In the genomic region with DNA sequence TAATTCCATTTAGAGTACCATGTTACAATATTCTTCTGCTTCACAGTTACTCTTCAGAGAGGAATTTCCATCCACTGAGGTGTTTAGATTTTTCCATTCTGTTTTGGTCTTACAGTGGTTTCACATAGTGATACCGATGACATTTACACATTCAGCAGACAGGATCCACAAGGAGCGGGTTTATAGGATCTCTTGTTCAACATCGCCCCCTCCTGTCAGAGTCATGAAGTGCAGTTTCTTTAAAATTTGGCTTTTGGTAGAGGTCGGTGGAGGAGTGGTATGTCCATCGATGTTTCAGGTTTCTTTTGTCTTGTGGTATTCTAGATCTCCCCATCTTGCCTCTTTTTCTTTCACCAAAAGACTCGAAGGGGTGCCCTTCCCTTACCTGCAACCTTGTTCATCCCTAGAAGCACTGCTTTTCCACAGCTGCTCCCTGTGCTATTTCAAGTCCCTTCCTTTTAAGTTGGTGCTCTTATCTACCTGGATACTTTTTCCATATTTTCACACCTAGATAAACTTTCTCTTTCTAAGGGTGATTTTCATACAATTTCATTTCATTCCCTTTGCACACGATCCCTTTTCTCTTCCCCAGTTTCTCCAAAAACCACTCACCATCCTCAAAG, we compare ENCODE assay signal across 7 cellular contexts.
DNase-seq lines count a peak whose midpoint lies in the region; TF ChIP-seq lines count a peak whose summit lies in the region.

No MANE protein-coding gene starts in this region.

- 48% methylated on average over 7 of the region's 7 CpGs for WGBS in hepatocyte (ENCODE audit: low lambda C conversion rate, missing lambda C conversion rate)
- 42 to 59% methylated on average over 7 of the region's 7 CpGs for WGBS in sigmoid colon, 2 donors
- WGBS in lower leg skin, 2 donors, result 48 to 53% methylated on average over 7 of the region's 7 CpGs

- TF ChIP-seq EP300 in sigmoid colon (IDR thresholded peaks at IDR 0.05), result no peak

- H3K4me3 ChIP-seq in OCI-LY7 (ENCODE audit: low read depth, low read length, poor library complexity, severe bottlenecking), result no peak overlapping the region
- H3K4me3 ChIP-seq in astrocyte of the cerebellum (ENCODE audit: low read depth, low read length), result no peak overlapping the region
- H3K4me3 ChIP-seq in hepatocyte, result no peak overlapping the region
- no peak overlapping the region for H3K4me3 ChIP-seq in sigmoid colon
- no peak overlapping the region for H3K4me3 ChIP-seq in lower leg skin (ENCODE audit: low read depth, poor library complexity, severe bottlenecking)

- no peaks in the 10 kb centered on the region for H3K9me3 ChIP-seq in OCI-LY7 (ENCODE audit: low read length)
- H3K9me3 ChIP-seq in hepatocyte (ENCODE audit: low read depth), result no peaks in the 10 kb centered on the region
- no peaks in the 10 kb centered on the region for H3K9me3 ChIP-seq in sigmoid colon

- POLR2A ChIA-PET in OCI-LY7 (lab: Charles Lee), result interaction anchor here (0.6 to 1.0 kb wide), 3 partner anchors 128 to 554 kb away, joined by 3 to 4 read pairs (median 3); no protein-coding TSS in a partner anchor

- no peaks in the 10 kb centered on the region for H3K79me2 ChIP-seq in OCI-LY7 (ENCODE audit: insufficient read depth, low read depth, low read length)
- H3K79me2 ChIP-seq in hepatocyte, result no peaks in the 10 kb centered on the region

- no peaks in the 10 kb centered on the region for H4K20me1 ChIP-seq in OCI-LY7 (ENCODE audit: insufficient read depth, low read length)
- H4K20me1 ChIP-seq in hepatocyte (ENCODE audit: insufficient read depth, poor library complexity, severe bottlenecking), result no peaks in the 10 kb centered on the region

- H3K27me3 ChIP-seq in hepatocyte (no peaks in the 10 kb centered on the region), sigmoid colon (no peaks in the 10 kb centered on the region)

- H3K4me2 ChIP-seq in OCI-LY7 (ENCODE audit: low read length), result no peak overlapping the region
- no peak overlapping the region for H3K4me2 ChIP-seq in hepatocyte

- TF ChIP-seq CTCF in OCI-LY7 (conservative IDR thresholded peaks at IDR 0.05; ENCODE audit: low read length), result peak; percentile 96
- TF ChIP-seq CTCF in astrocyte of the cerebellum (IDR thresholded peaks at IDR 0.05; ENCODE audit: low read depth, low read length, missing control alignments), result peak; percentile 76
- peak; percentile 75 for TF ChIP-seq CTCF in hepatocyte (IDR thresholded peaks at IDR 0.05; ENCODE audit: poor library complexity)
- peak; percentile 69 to 82 (median 77) for TF ChIP-seq CTCF in sigmoid colon (IDR thresholded peaks at IDR 0.05)
- no peak for TF ChIP-seq CTCF in lower leg skin (IDR thresholded peaks at IDR 0.05)

- intact Hi-C loops in OCI-LY7 (cut with micrococcal nuclease; ENCODE audit: unreplicated experiment), result loop anchor here (2.0 kb wide), 2 partner anchors 217 to 555 kb away; no protein-coding TSS in a partner anchor
- intact Hi-C loops in sigmoid colon (cut with DNase I), result loop anchor here (1.0 to 5.0 kb wide), 2 partner anchors 21 to 554 kb away; no protein-coding TSS in a partner anchor
- intact Hi-C loops in lower leg skin (cut with DNase I; ENCODE audit: low total_unique reads), result no loop called here

- CTCF ChIA-PET in OCI-LY7 (lab: Charles Lee; ENCODE audit: unreplicated experiment), result interaction anchor here (1.1 kb wide), 1 partner anchor 554 kb away, joined by 3 read pairs; no protein-coding TSS in a partner anchor

- in situ Hi-C loops in astrocyte of the cerebellum (cut with HindIII; ENCODE audit: low sequenced_read_pairs), result no loop called here

- H3K27ac ChIP-seq in OCI-LY7 (ENCODE audit: low read depth, low read length, poor library complexity, severe bottlenecking) (no peak overlapping the region), hepatocyte (no peak overlapping the region), sigmoid colon (peak overlapping the region in 2 of 4 donors; percentile 25 to 39)

- DNase-seq in Daoy (ENCODE audit: low read depth) (peak; percentile 71), HuH-7.5 (ENCODE audit: low spot score) (peak; percentile 68), OCI-LY7 (ENCODE audit: low spot score) (peak; percentile 64), astrocyte of the cerebellum (ENCODE audit: low read depth) (peak; percentile 70), hepatocyte (ENCODE audit: low spot score) (peak; percentile 65), sigmoid colon (no peak), lower leg skin (ENCODE audit: low spot score in 2 of 2) (no peak)

- H2AFZ ChIP-seq in OCI-LY7 (ENCODE audit: low read length), result no peak overlapping the region
- no peak overlapping the region for H2AFZ ChIP-seq in hepatocyte

- TF ChIP-seq POLR2A in sigmoid colon (IDR thresholded peaks at IDR 0.05) (no peak), lower leg skin (IDR thresholded peaks at IDR 0.05) (no peak)

- H3K4me1 ChIP-seq in OCI-LY7 (ENCODE audit: insufficient read depth, low read length, poor library complexity, severe bottlenecking), result no peaks in the 10 kb centered on the region
- H3K4me1 ChIP-seq in hepatocyte (ENCODE audit: insufficient read depth), result no peaks in the 10 kb centered on the region
- H3K4me1 ChIP-seq in sigmoid colon, result peaks cover 0 to 25% (median 13%) of the 10 kb centered on the region in 4 donors

- H3K9me2 ChIP-seq in OCI-LY7 (ENCODE audit: insufficient read depth, low read length), result no peaks in the 10 kb centered on the region
- H3K9me2 ChIP-seq in hepatocyte (replicated peaks; ENCODE audit: insufficient read depth), result no peaks in the 10 kb centered on the region

- peaks cover 8% of the 10 kb centered on the region; the same call in 1 of the 2 replicates for H3K36me3 ChIP-seq in OCI-LY7 (ENCODE audit: insufficient read depth, low read length)
- no peaks in the 10 kb centered on the region for H3K36me3 ChIP-seq in hepatocyte (replicated peaks; ENCODE audit: insufficient read depth, low read depth)
- peaks cover 0 to 26% (median 6%) of the 10 kb centered on the region in 4 donors for H3K36me3 ChIP-seq in sigmoid colon

- BruUV-seq in OCI-LY7 (replicated peaks; lab: Mats Ljungman, UMichigan), result no TSS peak

Comparison
In these comparisons a context has a peak if more than half of its experiments do, and no peak if none do; other contexts are left out.
1. DNase-seq: peak in Daoy (single experiment), HuH-7.5 (single experiment), OCI-LY7 (single experiment), astrocyte of the cerebellum (single experiment) and hepatocyte (single experiment); none in sigmoid colon (single experiment) and lower leg skin (0 of 2).
2. CTCF ChIP-seq: peak in OCI-LY7 (single experiment), astrocyte of the cerebellum (single experiment), hepatocyte (single experiment) and sigmoid colon (4 of 4); none in lower leg skin (0 of 3).